Comparison of ENCODE assay signal across 26 cellular contexts in genomic region chr11:7299393-7299792, GRCh38. TPM values are rescaled to one million over a fixed set of nuclear protein-coding genes. Genes with fewer than 3 reads are reported as not detected.
A peak's percentile ranks its signal among the peaks of the same experiment; 100 is the strongest.
DNase-seq lines count a peak whose midpoint lies in the region; ATAC-seq, FAIRE-seq and TF ChIP-seq lines count a peak whose summit lies in the region.
"Had no signal": no experiment of that assay in that cellular context is flagged by ENCODE, and none has a peak within 500 bp of the region (broad histone marks: within the 10 kb centered on the region; RNA-seq: fewer than 3 reads in every experiment).

No MANE protein-coding gene starts in this region.

- H3K4me2 ChIP-seq in GM23338 (no peak overlapping the region), OCI-LY3 (ENCODE audit: low read length) (no peak overlapping the region), neural progenitor cell (no peak overlapping the region)
- H3K4me2 ChIP-seq: BLaER1 had no signal

- BruUV-seq in A673 (replicated peaks; lab: Mats Ljungman, UMichigan): no TSS peak

- H3K27me3 ChIP-seq in A673 (replicated peaks; ENCODE audit: insufficient read depth, low read depth, low read length, poor library complexity) (no peaks in the 10 kb centered on the region), GM23338 (ENCODE audit: insufficient read depth) (no peaks in the 10 kb centered on the region), OCI-LY3 (ENCODE audit: low read depth, low read length) (no peaks in the 10 kb centered on the region), neural progenitor cell (no peaks in the 10 kb centered on the region)
- H3K27me3 ChIP-seq: BLaER1, Peyer's patch had no signal

- H4K20me1 ChIP-seq in GM23338 (replicated peaks; ENCODE audit: insufficient read depth): no peaks in the 10 kb centered on the region
- no peaks in the 10 kb centered on the region for H4K20me1 ChIP-seq in OCI-LY3 (ENCODE audit: insufficient read depth, low read length)
- no peaks in the 10 kb centered on the region for H4K20me1 ChIP-seq in neural progenitor cell (ENCODE audit: low read depth)
- H4K20me1 ChIP-seq: BLaER1 had no signal

- 0 out of 2 replicates have a peak, but pooled peaks have one; percentile 14 for TF ChIP-seq CTCF in A673 (conservative IDR thresholded peaks at IDR 0.05; ENCODE audit: low read depth, low read length)
- peak; percentile 43 to 46 for TF ChIP-seq CTCF in GM23338 (conservative IDR thresholded peaks at IDR 0.05; ENCODE audit: low read depth in 2 of 2)
- peak; percentile 21; the same call in 1 of the 2 replicates for TF ChIP-seq CTCF in OCI-LY3 (IDR thresholded peaks at IDR 0.05; ENCODE audit: low read depth, low read length)
- peak; percentile 5 for TF ChIP-seq CTCF in neural progenitor cell (IDR thresholded peaks at IDR 0.05)

- H3K9me3 Mint-ChIP-seq in GM23338 (no peaks in the 10 kb centered on the region; the same call in 1 of the 3 replicates), neural progenitor cell (no peaks in the 10 kb centered on the region)
- H3K9me3 Mint-ChIP-seq in activated T-cell treated with anti-CD3 and anti-CD28 coated beads, Interleukin-2, amount 50 U/mL, for 4 hours: no peaks in the 10 kb centered on the region

- no peaks in the 10 kb centered on the region; the same call in 1 of the 2 replicates for H3K9me2 ChIP-seq in GM23338 (ENCODE audit: insufficient read depth)

- H3K36me3 ChIP-seq in A673 (ENCODE audit: insufficient read depth, low read length, poor library complexity, severe bottlenecking) (no peaks in the 10 kb centered on the region), GM23338 (ENCODE audit: insufficient read depth) (no peaks in the 10 kb centered on the region), OCI-LY3 (replicated peaks; ENCODE audit: low read depth, low read length) (no peaks in the 10 kb centered on the region), neural progenitor cell (no peaks in the 10 kb centered on the region)
- H3K36me3 ChIP-seq: BLaER1, HAP-1, Peyer's patch had no signal

- no peak overlapping the region for H3K27ac Mint-ChIP-seq in GM23338
- H3K27ac Mint-ChIP-seq in neural progenitor cell: no peak overlapping the region
- H3K27ac Mint-ChIP-seq: CD4-positive, alpha-beta memory T cell had no signal

- POLR2A ChIA-PET in A673 (lab: Charles Lee; ENCODE audit: low non-redundant PET): no interaction called here

- H3K79me2 ChIP-seq in GM23338 (replicated peaks; ENCODE audit: insufficient read depth) (no peaks in the 10 kb centered on the region), OCI-LY3 (ENCODE audit: low read length) (no peaks in the 10 kb centered on the region), neural progenitor cell (ENCODE audit: low read depth) (no peaks in the 10 kb centered on the region)

- no peak overlapping the region for H3K4me3 Mint-ChIP-seq in GM23338
- no peak overlapping the region for H3K4me3 Mint-ChIP-seq in neural progenitor cell
- H3K4me3 Mint-ChIP-seq in activated T-cell treated with anti-CD3 and anti-CD28 coated beads, Interleukin-2, amount 50 U/mL, for 4 hours: no peak overlapping the region
- H3K4me3 Mint-ChIP-seq: CD4-positive, alpha-beta memory T cell had no signal

- H3K4me1 ChIP-seq in A673 (ENCODE audit: insufficient read depth, low read length, poor library complexity, severe bottlenecking) (no peaks in the 10 kb centered on the region), GM23338 (ENCODE audit: insufficient read depth) (no peaks in the 10 kb centered on the region), OCI-LY3 (ENCODE audit: low read length) (no peaks in the 10 kb centered on the region), neural progenitor cell (no peaks in the 10 kb centered on the region)
- H3K4me1 ChIP-seq: BLaER1, HAP-1, Peyer's patch had no signal

- H3K36me3 Mint-ChIP-seq in GM23338 (ENCODE audit: low read depth) (no peaks in the 10 kb centered on the region), neural progenitor cell (no peaks in the 10 kb centered on the region)
- no peaks in the 10 kb centered on the region for H3K36me3 Mint-ChIP-seq in activated T-cell treated with anti-CD3 and anti-CD28 coated beads, Interleukin-2, amount 50 U/mL, for 4 hours (ENCODE audit: insufficient read depth)
- H3K36me3 Mint-ChIP-seq: CD4-positive, alpha-beta memory T cell had no signal

- H3K27me3 Mint-ChIP-seq in GM23338 (ENCODE audit: insufficient read depth, low read depth, poor library complexity): no peaks in the 10 kb centered on the region
- H3K27me3 Mint-ChIP-seq in neural progenitor cell (ENCODE audit: insufficient read depth, low read depth): no peaks in the 10 kb centered on the region
- peaks cover 10% of the 10 kb centered on the region for H3K27me3 Mint-ChIP-seq in activated T-cell treated with anti-CD3 and anti-CD28 coated beads, Interleukin-2, amount 50 U/mL, for 4 hours (ENCODE audit: low read depth)

- no peak overlapping the region for H3K27ac ChIP-seq in A673 (ENCODE audit: low read depth, low read length, poor library complexity, severe bottlenecking)
- H3K27ac ChIP-seq in GM23338 (ENCODE audit: low read depth): no peak overlapping the region
- no peak overlapping the region for H3K27ac ChIP-seq in OCI-LY3 (ENCODE audit: low read length)
- H3K27ac ChIP-seq in neural progenitor cell: no peak overlapping the region
- H3K27ac ChIP-seq: BLaER1, Peyer's patch had no signal

- H3F3A ChIP-seq in GM23338 (replicated peaks; ENCODE audit: low read depth) (no peaks in the 10 kb centered on the region), neural progenitor cell (ENCODE audit: low read depth) (no peaks in the 10 kb centered on the region)

- DNase-seq in A673 (ENCODE audit: low spot score): no peak
- no peak for DNase-seq in GM23338 (ENCODE audit: low spot score)
- no peak for DNase-seq in neural progenitor cell (ENCODE audit: low spot score)
- DNase-seq in GDM1 (lab: John Stamatoyannopoulos, UW): no peak
- no peak for DNase-seq in activated T-cell treated with anti-CD3 and anti-CD28 coated beads, Interleukin-2, amount 50 U/mL, for 4 hours
- no peak for DNase-seq in H54 (ENCODE audit: insufficient read length, low spot score)
- DNase-seq: CD4-positive, alpha-beta memory T cell; COR-L47; DMS53; NCI-H1105; NCI-H1436 treated with DMSO at 0.1 percent for 48 hours; NCI-H187 treated with DMSO at 0.1 percent for 48 hours; NCI-H2107; NCI-H446; NCI-H524 treated with DMSO at 0.1 percent for 48 hours; NCI-H774; Peyer's patch; SHP77 treated with DMSO at 0.1 percent for 48 hours had no signal

- no peak overlapping the region for H3K9ac ChIP-seq in OCI-LY3 (ENCODE audit: low read length)
- no peak overlapping the region for H3K9ac ChIP-seq in neural progenitor cell
- H3K9ac ChIP-seq: BLaER1 had no signal

- no peaks in the 10 kb centered on the region for H3K9me3 ChIP-seq in A673 (ENCODE audit: low read depth, low read length, poor library complexity, severe bottlenecking)
- no peaks in the 10 kb centered on the region for H3K9me3 ChIP-seq in OCI-LY3 (ENCODE audit: insufficient read depth, low read length)
- H3K9me3 ChIP-seq in neural progenitor cell (ENCODE audit: low read depth): no peaks in the 10 kb centered on the region
- H3K9me3 ChIP-seq: BLaER1, HAP-1, Peyer's patch had no signal

- CTCF ChIA-PET in A673 (lab: Charles Lee): no interaction called here

- H3K4me3 ChIP-seq in A673 (ENCODE audit: low read depth, low read length, poor library complexity, severe bottlenecking) (no peak overlapping the region), GM23338 (no peak overlapping the region), OCI-LY3 (ENCODE audit: low read length) (no peak overlapping the region), neural progenitor cell (no peak overlapping the region)
- H3K4me3 ChIP-seq: BLaER1, HAP-1, Peyer's patch had no signal

- H3K4me1 Mint-ChIP-seq in GM23338 (no peaks in the 10 kb centered on the region), neural progenitor cell (no peaks in the 10 kb centered on the region)
- no peaks in the 10 kb centered on the region for H3K4me1 Mint-ChIP-seq in activated T-cell treated with anti-CD3 and anti-CD28 coated beads, Interleukin-2, amount 50 U/mL, for 4 hours (ENCODE audit: low read depth)
- H3K4me1 Mint-ChIP-seq: CD4-positive, alpha-beta memory T cell had no signal

- FAIRE-seq in H54 (lab: Jason Lieb, UNC): no peak
- FAIRE-seq: G401.6, GM19239 had no signal

- ATAC-seq in GM23338: no peak
- no peak for ATAC-seq in activated T-cell treated with anti-CD3 and anti-CD28 coated beads, Interleukin-2, amount 50 U/mL, for 4 hours

- no peak for TF ChIP-seq POLR2A in H54 (IDR thresholded peaks at IDR 0.05; ENCODE audit: low read depth, low read length)

- H2AFZ ChIP-seq in GM23338 (no peak overlapping the region), OCI-LY3 (ENCODE audit: low read depth, low read length) (no peak overlapping the region), neural progenitor cell (replicated peaks) (no peak overlapping the region)

- intact Hi-C loops in A673 (cut with micrococcal nuclease; ENCODE audit: unreplicated experiment): no loop called here

TF ChIP-seq in GM23338, 12 proteins besides CTCF, POLR2A, EP300 and RAD21 (continues in another document):
- TF ChIP-seq REST (IDR thresholded peaks at IDR 0.05; ENCODE audit: unreplicated experiment) (no peak), NANOG (IDR thresholded peaks at IDR 0.05; ENCODE audit: borderline replicate concordance) (no peak)

RNA-seq across cellular contexts. Expression of gene SYT9, which starts 47.7 kb away (rescaled TPM):
- not detected in 2 replicates for total RNA-seq in A673 (2021)
- total RNA-seq in GM23338 (2014; rRNA removed; shearing (Covaris generic)): 2.4 and 2.7 TPM in 2 replicates
- 0.70 and 0.91 TPM in 2 replicates for polyA plus RNA-seq in GM23338 (2016; fragmentation: Nextera tagmentation; extraction: Ambion mirVana)
- total RNA-seq in neural progenitor cell (ENCODE audit: low replicate concordance): 5.2 and 5.3 TPM in 2 replicates
- not detected for total RNA-seq in activated T-cell treated with anti-CD3 and anti-CD28 coated beads, Interleukin-2, amount 50 U/mL, for 4 hours
- total RNA-seq: A172; CD4-positive, alpha-beta memory T cell; Peyer's patch; T-helper 1 cell treated with Interleukin-12 subunit alpha and Interleukin-12 subunit beta and Interleukin-4 antibody, amounts not matched to agents 30 ng/mL and 1 ng/mL, for 36 hours had no signal
- polyA plus RNA-seq: AG04450; CD4-positive, alpha-beta memory T cell had no signal
